ENCODE assay signal across 9 cellular contexts in the genomic region with DNA sequence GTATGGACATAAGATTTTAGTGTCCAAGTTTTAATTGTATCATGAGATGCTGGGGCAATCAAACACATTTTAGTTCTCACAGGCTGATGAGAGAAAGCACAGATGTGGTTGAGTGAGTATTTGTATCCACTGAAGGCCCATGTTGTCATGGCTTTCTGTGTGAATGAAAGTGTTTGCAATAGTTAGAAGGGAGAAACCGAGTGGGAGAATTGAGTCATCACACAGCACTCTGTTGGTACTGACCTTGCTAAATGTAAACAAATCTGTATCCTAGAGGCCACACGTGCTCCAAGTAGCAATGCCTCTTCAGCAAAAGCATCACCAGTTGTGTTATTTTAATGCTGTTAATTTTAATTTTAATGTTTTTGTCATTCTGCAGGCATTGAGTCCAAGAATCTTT.
DNase-seq lines count a peak whose midpoint lies in the region; ATAC-seq and TF ChIP-seq lines count a peak whose summit lies in the region.
"Had no signal": no experiment of that assay in that cellular context is flagged by ENCODE, and none has a peak within 500 bp of the region (broad histone marks: within the 10 kb centered on the region; RNA-seq: fewer than 3 reads in every experiment).

No MANE protein-coding gene starts in this region.

- H3K36me3 Mint-ChIP-seq in activated CD4-positive, alpha-beta T cell treated with anti-CD3 and anti-CD28 coated beads for 36 hours (ENCODE audit: low read depth): no peaks in the 10 kb centered on the region
- no peaks in the 10 kb centered on the region for H3K36me3 Mint-ChIP-seq in activated CD4-positive, alpha-beta T cell treated with anti-CD3 and anti-CD28 coated beads, Interleukin-2, amount 10 ng/mL, durations not matched to agents 7 days and 5 days (ENCODE audit: low read depth)

- no peak overlapping the region for H3K4me3 Mint-ChIP-seq in activated CD4-positive, alpha-beta T cell treated with anti-CD3 and anti-CD28 coated beads for 36 hours
- no peak overlapping the region for H3K4me3 Mint-ChIP-seq in activated CD4-positive, alpha-beta T cell treated with anti-CD3 and anti-CD28 coated beads, Interleukin-2, amount 10 ng/mL, durations not matched to agents 7 days and 5 days

- intact Hi-C loops in activated CD4-positive, alpha-beta T cell treated with anti-CD3 and anti-CD28 coated beads for 36 hours (cut with DNase I, micrococcal nuclease): loop anchor here in 1 of 2 experiments (1.0 kb wide), 1 partner anchor 10 kb away; no protein-coding TSS in a partner anchor

- peak; percentile 44 for DNase-seq in activated CD4-positive, alpha-beta T cell treated with anti-CD3 and anti-CD28 coated beads for 36 hours
- no peak for DNase-seq in activated CD4-positive, alpha-beta T cell treated with anti-CD3 and anti-CD28 coated beads, Interleukin-2, amount 10 ng/mL, durations not matched to agents 7 days and 5 days
- DNase-seq in RPMI7951 (ENCODE audit: low read depth) (peak; percentile 37), retinal pigment epithelial cell (ENCODE audit: low read depth) (peak; percentile 5), DMS153 treated with DMSO at 0.1 percent for 48 hours (lab: John Stamatoyannopoulos, UW; ENCODE audit: unreplicated experiment) (no peak), GOT3 (lab: John Stamatoyannopoulos, UW) (no peak)
- DNase-seq in central memory CD4-positive, alpha-beta T cell: no peak
- DNase-seq: DND-41 had no signal

- no peak overlapping the region for H3K4me3 ChIP-seq in retinal pigment epithelial cell (ENCODE audit: low read length)

- no peak for TF ChIP-seq CTCF in retinal pigment epithelial cell (conservative IDR thresholded peaks at IDR 0.05; ENCODE audit: low read depth, low read length)

- POLR2A ChIA-PET in activated CD4-positive, alpha-beta T cell treated with anti-CD3 and anti-CD28 coated beads for 36 hours (lab: Charles Lee): no interaction called here
- POLR2A ChIA-PET in activated CD4-positive, alpha-beta T cell treated with anti-CD3 and anti-CD28 coated beads, Interleukin-2, amount 10 ng/mL, durations not matched to agents 7 days and 5 days (lab: Charles Lee): no interaction called here

- peaks cover 2% of the 10 kb centered on the region for H3K4me1 Mint-ChIP-seq in activated CD4-positive, alpha-beta T cell treated with anti-CD3 and anti-CD28 coated beads for 36 hours
- no peaks in the 10 kb centered on the region for H3K4me1 Mint-ChIP-seq in activated CD4-positive, alpha-beta T cell treated with anti-CD3 and anti-CD28 coated beads, Interleukin-2, amount 10 ng/mL, durations not matched to agents 7 days and 5 days

- H3K27me3 Mint-ChIP-seq in activated CD4-positive, alpha-beta T cell treated with anti-CD3 and anti-CD28 coated beads for 36 hours: peaks cover 19% of the 10 kb centered on the region
- peaks cover 6% of the 10 kb centered on the region for H3K27me3 Mint-ChIP-seq in activated CD4-positive, alpha-beta T cell treated with anti-CD3 and anti-CD28 coated beads, Interleukin-2, amount 10 ng/mL, durations not matched to agents 7 days and 5 days

- H3K9me3 Mint-ChIP-seq in activated CD4-positive, alpha-beta T cell treated with anti-CD3 and anti-CD28 coated beads for 36 hours (ENCODE audit: low read depth): no peaks in the 10 kb centered on the region
- H3K9me3 Mint-ChIP-seq in activated CD4-positive, alpha-beta T cell treated with anti-CD3 and anti-CD28 coated beads, Interleukin-2, amount 10 ng/mL, durations not matched to agents 7 days and 5 days: no peaks in the 10 kb centered on the region

- no peak overlapping the region for H3K27ac Mint-ChIP-seq in activated CD4-positive, alpha-beta T cell treated with anti-CD3 and anti-CD28 coated beads for 36 hours
- no peak overlapping the region for H3K27ac Mint-ChIP-seq in activated CD4-positive, alpha-beta T cell treated with anti-CD3 and anti-CD28 coated beads, Interleukin-2, amount 10 ng/mL, durations not matched to agents 7 days and 5 days

- CTCF ChIA-PET in activated CD4-positive, alpha-beta T cell treated with anti-CD3 and anti-CD28 coated beads for 36 hours (lab: Charles Lee): no interaction called here
- CTCF ChIA-PET in activated CD4-positive, alpha-beta T cell treated with anti-CD3 and anti-CD28 coated beads, Interleukin-2, amount 10 ng/mL, durations not matched to agents 7 days and 5 days (lab: Charles Lee): interaction anchor here (1.1 kb wide), 1 partner anchor 18 kb away, joined by 3 read pairs; no protein-coding TSS in a partner anchor

- peak; percentile 89 for ATAC-seq in activated CD4-positive, alpha-beta T cell treated with anti-CD3 and anti-CD28 coated beads for 36 hours
- peak; percentile 99 for ATAC-seq in HG02678 (IDR thresholded peaks at IDR 0.05; ENCODE audit: unreplicated experiment)

Comparison
In these comparisons a context has a peak if more than half of its experiments do, and no peak if none do; other contexts are left out.
1. DNase-seq: peak in activated CD4-positive, alpha-beta T cell treated with anti-CD3 and anti-CD28 coated beads for 36 hours (single experiment), RPMI7951 (single experiment) and retinal pigment epithelial cell (single experiment); none in activated CD4-positive, alpha-beta T cell treated with anti-CD3 and anti-CD28 coated beads, Interleukin-2, amount 10 ng/mL, durations not matched to agents 7 days and 5 days (single experiment), DMS153 treated with DMSO at 0.1 percent for 48 hours (single experiment), GOT3 (single experiment) and central memory CD4-positive, alpha-beta T cell (single experiment).